8 cellular contexts compared by ENCODE assay signal in the genomic region with DNA sequence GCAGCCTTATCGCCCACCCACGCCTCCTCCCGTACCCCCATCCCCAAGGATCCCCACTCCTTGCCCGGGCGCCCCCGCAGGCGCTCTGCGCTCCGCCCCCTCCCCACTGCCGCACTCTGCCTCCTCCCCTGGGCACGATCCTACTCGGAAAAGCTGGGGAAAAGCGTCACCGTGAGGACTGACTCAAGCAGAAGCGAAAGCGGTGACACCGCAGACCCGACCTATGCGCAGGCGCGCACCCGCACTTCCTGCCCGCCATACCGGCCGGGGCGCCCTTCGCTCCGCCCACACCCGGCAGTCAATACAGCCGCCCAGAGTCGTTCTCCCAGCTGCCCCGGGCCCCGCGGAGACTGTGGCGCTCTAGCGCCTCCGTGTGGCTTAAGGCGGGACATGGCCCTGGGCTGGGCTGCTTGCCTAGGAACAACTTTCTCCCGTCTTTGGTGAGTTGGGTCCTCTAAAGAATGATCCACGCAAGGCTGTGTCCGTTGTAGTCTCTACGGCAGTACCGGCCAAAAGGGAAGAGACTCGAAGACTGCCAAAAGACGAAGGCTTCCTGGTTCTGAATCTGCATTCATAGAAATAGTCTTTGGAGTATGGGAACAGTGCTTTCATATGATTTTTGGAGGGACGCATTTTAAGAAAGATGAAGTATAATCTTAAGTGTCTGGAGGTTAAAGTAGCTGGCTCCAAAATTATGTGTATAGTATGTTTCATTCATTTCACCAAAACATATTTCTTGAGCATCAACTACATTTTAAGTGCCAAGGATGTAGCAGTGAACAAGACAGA. TPM values are rescaled to one million over a fixed set of nuclear protein-coding genes. Genes with fewer than 3 reads are reported as not detected.
DNase-seq lines count a peak whose midpoint lies in the region; FAIRE-seq and TF ChIP-seq lines count a peak whose summit lies in the region.

Gene OMA1 (minus strand): TSS at position 207 of the 789 bp plus-strand sequence. CDS start 7,432 bp downstream, outside the sequence.

- POLR2A ChIA-PET in H1 (lab: Charles Lee; ENCODE audit: partially characterized antibody): interaction anchor here (0.7 to 0.8 kb wide), 2 partner anchors 20 to 30 kb away, joined by 3 read pairs; no protein-coding TSS in a partner anchor

- H2BK120ac ChIP-seq in H1 (replicated peaks; ENCODE audit: low read depth, low read length) (no peak within 1 kb of the TSS), mesendoderm (ENCODE audit: low read depth, low read length) (no peak within 1 kb of the TSS)

- peak; percentile 97 for TF ChIP-seq RAD21 in H1 (IDR thresholded peaks at IDR 0.05 in 1 of 2, conservative IDR thresholded peaks at IDR 0.05 in 1 of 2; ENCODE audit: low read depth in 2 of 2, low read length in 2 of 2)

- H3K27me3 ChIP-seq in H1 (replicated peaks in 1 of 4; ENCODE audit: control insufficient read depth in 3 of 4, extremely low read depth in 1 of 4, insufficient read depth in 3 of 4, low read length in 3 of 4) (no peaks in the 10 kb centered on the region), mesendoderm (ENCODE audit: insufficient read depth, low read length, poor library complexity) (no peaks in the 10 kb centered on the region)

- H4K91ac ChIP-seq in H1 (replicated peaks; ENCODE audit: insufficient read length, low read length): no peak within 1 kb of the TSS

- H2AK5ac ChIP-seq in H1 (ENCODE audit: low read depth, low read length) (no peak within 1 kb of the TSS), mesendoderm (ENCODE audit: low read length) (no peak within 1 kb of the TSS)

- no peaks in the 10 kb centered on the region for H4K20me1 ChIP-seq in H1 (replicated peaks in 1 of 2; ENCODE audit: control insufficient read depth in 1 of 2, insufficient read depth in 2 of 2, low read length in 2 of 2)

- H3K4me1 ChIP-seq in H1 (replicated peaks in 1 of 4; ENCODE audit: control insufficient read depth in 3 of 4, insufficient read depth in 4 of 4, low read length in 3 of 4) (peaks cover 0 to 2% (median 0%) of the 10 kb centered on the region in 4 experiments; a peak in 3 of 7 replicates), mesendoderm (ENCODE audit: control insufficient read depth, low read depth, low read length) (no peaks in the 10 kb centered on the region)

- TF ChIP-seq POLR2A in H1 (IDR thresholded peaks at IDR 0.05; ENCODE audit: control extremely low read depth in 1 of 2, low read depth in 2 of 2, low read length in 2 of 2): peak in 1 of 2 experiments; percentile 80; a peak in 2 of 3 replicates

- H3K23ac ChIP-seq in H1 (ENCODE audit: insufficient read length): no peak within 1 kb of the TSS
- H3K23ac ChIP-seq in mesendoderm (ENCODE audit: low read length): no peak within 1 kb of the TSS

- H4K8ac ChIP-seq in H1 (ENCODE audit: extremely low read depth, insufficient read depth, low read length) (0 out of 2 replicates have a peak within 1 kb of the TSS, but pooled peaks have one; percentile 43), mesendoderm (ENCODE audit: low read depth, low read length) (no peak within 1 kb of the TSS)

- H4K5ac ChIP-seq in H1 (ENCODE audit: insufficient read length, low read depth, low read length): peak within 1 kb of the TSS; percentile 28
- peak within 1 kb of the TSS; percentile 56 for H4K5ac ChIP-seq in mesendoderm (ENCODE audit: low read length)

- CTCF ChIA-PET in H1 (lab: Charles Lee; ENCODE audit: partially characterized antibody): interaction anchor here (0.7 to 1.9 kb wide), 17 partner anchors 8 to 389 kb away, joined by 3 to 8 read pairs (median 3); no protein-coding TSS in a partner anchor

- H3K79me1 ChIP-seq in H1 (ENCODE audit: low read depth, low read length): no peaks in the 10 kb centered on the region
- no peaks in the 10 kb centered on the region for H3K79me1 ChIP-seq in mesendoderm (ENCODE audit: low read length)

- H2BK15ac ChIP-seq in H1 (ENCODE audit: low read length) (no peak within 1 kb of the TSS), mesendoderm (replicated peaks; ENCODE audit: low read depth) (no peak within 1 kb of the TSS)

- no peak within 1 kb of the TSS for H2BK12ac ChIP-seq in H1 (ENCODE audit: low read depth, low read length)

- TF ChIP-seq CTCF in GM20000 (IDR thresholded peaks at IDR 0.05; ENCODE audit: extremely low read depth, missing control alignments): peak; percentile 95
- peak; percentile 94 to 95 (median 94) for TF ChIP-seq CTCF in H1 (IDR thresholded peaks at IDR 0.05; ENCODE audit: control extremely low read depth in 1 of 3, insufficient read depth in 1 of 3, low read depth in 1 of 3, low read length in 3 of 3)

- H3K36me3 ChIP-seq in H1 (ENCODE audit: control insufficient read depth in 2 of 4, insufficient read depth in 4 of 4, low read length in 3 of 4): no peaks in the 10 kb centered on the region
- no peaks in the 10 kb centered on the region for H3K36me3 ChIP-seq in mesendoderm (ENCODE audit: control insufficient read depth, insufficient read depth, low read length)

- 9% methylated on average over 30 of the region's 46 CpGs; no CpG with 5 or more reads in 1 of the 2 experiments for WGBS in H1 (ENCODE audit: extremely low coverage in 1 of 2, insufficient coverage in 1 of 2, insufficient read length in 1 of 2, insufficient replicate concordance in 2 of 2, low coverage in 1 of 2, low lambda C conversion rate in 2 of 2, missing lambda C conversion rate in 1 of 2), 2 experiments
- no CpG with 5 or more reads among the region's 46 CpGs for WGBS in mesendoderm (ENCODE audit: extremely low coverage, insufficient coverage, low lambda C conversion rate)

- no peaks in the 10 kb centered on the region for H3K9me3 ChIP-seq in H1 (ENCODE audit: insufficient read depth in 2 of 2, low read depth in 1 of 2, low read length in 1 of 2)

- peak; percentile 19 for FAIRE-seq in H1 (lab: Jason Lieb, UNC)

- H3K9ac ChIP-seq in H1 (replicated peaks in 1 of 4; ENCODE audit: extremely low read depth in 1 of 4, low read depth in 3 of 4, low read length in 3 of 4) (peak within 1 kb of the TSS; percentile 46 to 78 (median 52)), mesendoderm (ENCODE audit: low read length) (peak within 1 kb of the TSS; percentile 87)

- no peak within 1 kb of the TSS for H3K14ac ChIP-seq in H1 (ENCODE audit: insufficient read length)

- H3K4me3 ChIP-seq in H1 (ENCODE audit: extremely low read depth in 1 of 4, insufficient read depth in 2 of 4, low read depth in 3 of 4, low read length in 4 of 4) (peak within 1 kb of the TSS; percentile 70 to 78 (median 73)), mesendoderm (ENCODE audit: low read length) (peak within 1 kb of the TSS; percentile 81)

- H2BK20ac ChIP-seq in H1 (ENCODE audit: low read length): no peak within 1 kb of the TSS; the same call in 1 of the 2 replicates

- peaks cover 6% of the 10 kb centered on the region; the same call in 1 of the 2 replicates for H3K23me2 ChIP-seq in H1 (ENCODE audit: low read depth, low read length)

- H3K18ac ChIP-seq in H1 (ENCODE audit: extremely low read depth, low read length) (no peak within 1 kb of the TSS), mesendoderm (ENCODE audit: low read length) (peak within 1 kb of the TSS; percentile 29)

- TF ChIP-seq EP300 in H1 (IDR thresholded peaks at IDR 0.05; ENCODE audit: borderline replicate concordance in 1 of 2, low read depth in 2 of 2, low read length in 2 of 2): no peak

- H2BK5ac ChIP-seq in H1 (ENCODE audit: low read depth, low read length) (peak within 1 kb of the TSS; percentile 0; the same call in 1 of the 2 replicates), mesendoderm (ENCODE audit: low read length) (no peak within 1 kb of the TSS)

- H3K56ac ChIP-seq in H1 (replicated peaks; ENCODE audit: insufficient read length, low read depth, low read length) (peak within 1 kb of the TSS; percentile 80), mesendoderm (ENCODE audit: low read length) (peak within 1 kb of the TSS; percentile 89)

- H3K79me2 ChIP-seq in H1 (ENCODE audit: control insufficient read depth in 1 of 2, insufficient read depth in 2 of 2, low read length in 2 of 2) (no peaks in the 10 kb centered on the region), mesendoderm (ENCODE audit: control insufficient read depth, insufficient read depth, low read length) (no peaks in the 10 kb centered on the region)

- peak within 1 kb of the TSS; percentile 9 for H3K27ac ChIP-seq in H1 (ENCODE audit: low read depth, low read length)
- peak within 1 kb of the TSS; percentile 89 for H3K27ac ChIP-seq in mesendoderm (ENCODE audit: low read depth, low read length)

- H3K4me2 ChIP-seq in H1 (ENCODE audit: insufficient read depth in 1 of 2, low read depth in 2 of 2, low read length in 2 of 2) (peak within 1 kb of the TSS; percentile 73 to 90), mesendoderm (ENCODE audit: low read length) (peak within 1 kb of the TSS; percentile 97)

- no peak within 1 kb of the TSS for H3K4ac ChIP-seq in H1 (replicated peaks; ENCODE audit: insufficient read length, low read depth, low read length)
- H3K4ac ChIP-seq in mesendoderm (ENCODE audit: low read depth, low read length): no peak within 1 kb of the TSS

- peak; percentile 95 for DNase-seq in COR-L47 (lab: John Stamatoyannopoulos, UW)
- DNase-seq in GM20000 (ENCODE audit: low spot score): peak; percentile 93
- peak; percentile 98 for DNase-seq in HT1080 (ENCODE audit: low read depth)
- peak; percentile 98 for DNase-seq in NOMO-1 treated with DMSO at 0.1 percent for 48 hours (lab: John Stamatoyannopoulos, UW; ENCODE audit: unreplicated experiment)
- peak; percentile 93 to 97 (median 96) for DNase-seq in activated CD8-positive, alpha-beta memory T cell treated with anti-CD3 and anti-CD28 coated beads for 48 hours (ENCODE audit: low read depth in 2 of 3, low spot score in 2 of 3)
- peak; percentile 94 to 98 for DNase-seq in H1 (ENCODE audit: low read depth in 1 of 2, low spot score in 2 of 2)
- DNase-seq in mesendoderm: peak; percentile 98
- DNase-seq in stimulated activated CD8-positive, alpha-beta memory T cell treated with anti-CD3 and anti-CD28 coated beads, Interleukin-15, amount 100 ng/mL, for 24 hours (ENCODE audit: low read depth): peak; percentile 96

- H2AFZ ChIP-seq in H1 (ENCODE audit: low read length): peak within 1 kb of the TSS; percentile 97

TF ChIP-seq in H1, 55 proteins besides CTCF, POLR2A, EP300 and RAD21 (continues in another document):
- TF ChIP-seq SP4 (IDR thresholded peaks at IDR 0.05; ENCODE audit: low read length): 0 out of 2 replicates have a peak, but pooled peaks have one; percentile 73

RNA-seq across cellular contexts. Expression of gene OMA1, which starts in this region (rescaled TPM):
- total RNA-seq in HT1080 (2014; rRNA removed; shearing (Covaris generic)): 18.8 and 22.6 TPM in 2 replicates
- 19.2 and 21.3 TPM in 2 replicates for polyA plus RNA-seq in HT1080 (2015; cell fraction: cytosol; rRNA removed)
- polyA plus RNA-seq in HT1080 (2015; cell fraction: nucleus; rRNA removed): 48.0 and 69.4 TPM in 2 replicates
- 10.7 and 11.7 TPM in 2 replicates for total RNA-seq in H1 (2021; fragmentation: NEBNext Ultra II Directional; extraction: Animal tissue kit (Norgen Biotek cat#: 25700))
- polyA plus RNA-seq in H1 (2011; rRNA removed): 4.2 and 7.7 TPM in 2 replicates
- polyA plus RNA-seq in H1 (2011; cell fraction: cytosol; rRNA removed): 8.8 TPM
- 6.2 TPM for polyA plus RNA-seq in H1 (2011; cell fraction: nucleus; rRNA removed)
- 7.9 to 11.5 TPM (median 9.0 TPM) in 4 replicates for polyA plus RNA-seq in H1 (2012, experiment 1 of 2)
- 0.89 TPM for polyA plus RNA-seq in H1 (2012, experiment 2 of 2)
- 18.3 TPM for polyA plus RNA-seq in H1 (2013, experiment 1 of 2)
- polyA plus RNA-seq in H1 (2013, experiment 2 of 2): 19.3 TPM
- polyA minus RNA-seq in H1 (2011; rRNA and poly(A)+ RNA removed): 11.7 and 12.7 TPM in 2 replicates
- 7.7 TPM for polyA minus RNA-seq in H1 (2011; cell fraction: cytosol; rRNA and poly(A)+ RNA removed)
- 15.7 TPM for polyA minus RNA-seq in H1 (2011; cell fraction: nucleus; rRNA and poly(A)+ RNA removed)
- polyA plus RNA-seq in mesendoderm (2013, experiment 1 of 2): 8.7 TPM
- 9.5 TPM for polyA plus RNA-seq in mesendoderm (2013, experiment 2 of 2)

Comparison
In these comparisons a context has a peak if more than half of its experiments do, and no peak if none do; other contexts are left out.
1. Peak in every context shown above with its lines: DNase-seq, H3K4me3 ChIP-seq and H3K27ac ChIP-seq.